Comparison of ENCODE assay signal across 1 cellular context in the genomic region with DNA sequence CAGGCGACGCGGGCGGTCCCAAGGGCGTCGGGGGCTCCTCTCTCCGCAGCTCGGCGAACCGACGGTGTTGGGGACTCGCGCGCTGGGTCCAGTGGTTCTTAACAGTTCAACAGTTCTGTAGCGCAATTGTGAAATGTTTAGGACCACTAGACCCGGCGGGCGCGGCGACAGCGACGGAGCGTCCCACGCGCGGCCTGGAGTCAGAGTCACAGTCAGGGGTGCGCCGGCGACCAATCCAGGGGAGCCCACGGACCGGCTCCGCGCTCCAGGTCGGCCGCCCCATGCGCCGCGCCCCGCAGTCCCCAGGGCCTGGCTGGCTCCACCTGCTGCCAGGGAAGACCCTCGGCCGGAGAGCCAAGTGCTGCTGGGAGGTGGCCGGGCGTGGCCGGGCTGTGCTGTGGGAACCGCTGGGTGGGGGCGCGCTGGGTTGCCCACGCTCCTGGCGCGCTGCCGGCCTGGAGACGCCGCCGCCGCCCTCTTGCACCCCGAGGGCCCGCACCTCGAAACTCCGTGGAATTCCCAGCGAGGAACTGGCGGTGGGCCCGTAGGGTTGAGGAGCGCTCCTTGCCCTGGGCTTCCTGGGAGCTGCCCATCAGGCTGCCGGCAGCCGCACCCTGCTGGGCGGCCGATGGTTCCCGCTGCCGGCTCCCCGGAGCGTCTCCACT.
TF ChIP-seq lines count a peak whose summit lies in the region.

No MANE protein-coding gene starts in this region.

TF ChIP-seq in endothelial cell of umbilical vein, 7 proteins besides CTCF, POLR2A, EP300 and RAD21:
- TF ChIP-seq, protein P1, sequence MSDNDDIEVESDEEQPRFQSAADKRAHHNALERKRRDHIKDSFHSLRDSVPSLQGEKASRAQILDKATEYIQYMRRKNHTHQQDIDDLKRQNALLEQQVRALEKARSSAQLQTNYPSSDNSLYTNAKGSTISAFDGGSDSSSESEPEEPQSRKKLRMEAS (IDR thresholded peaks at IDR 0.05; ENCODE audit: insufficient read depth, insufficient read length) = no peak
- peak; percentile 60 for TF ChIP-seq EZH2 (IDR thresholded peaks at IDR 0.05; ENCODE audit: borderline replicate concordance, low read depth, low read length, severe bottlenecking)
